ENCODE assay signal across 1 cellular context in the genomic region with DNA sequence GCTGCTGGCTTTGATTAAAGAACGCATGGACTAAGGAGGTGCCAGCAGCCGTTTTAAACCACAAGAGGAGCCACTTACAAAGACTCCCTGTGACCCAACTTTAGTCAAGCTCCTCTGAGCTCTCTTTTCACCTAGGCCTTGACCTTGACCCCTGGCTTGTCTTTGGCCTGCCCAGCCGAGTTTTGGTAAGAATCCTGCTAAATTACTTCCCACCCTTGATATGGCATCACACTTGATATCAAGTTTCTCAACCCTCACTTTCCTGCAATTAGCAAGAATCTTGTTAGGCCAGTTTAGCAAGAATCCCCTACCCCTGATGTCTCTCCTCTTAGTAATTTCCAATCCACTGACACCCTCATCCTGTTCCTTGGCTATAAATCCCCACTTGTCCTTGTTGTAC.
TF ChIP-seq lines count a peak whose summit lies in the region.

No MANE protein-coding gene starts in this region.

TF ChIP-seq in GM23338, 12 proteins besides CTCF, POLR2A, EP300 and RAD21 (continued from another document):
- TF ChIP-seq ETS1 (IDR thresholded peaks at IDR 0.05), result no peak
- TF ChIP-seq NANOG (IDR thresholded peaks at IDR 0.05; ENCODE audit: borderline replicate concordance), result no peak
- no peak for TF ChIP-seq ZNF114 (CRISPR knock-in tag; IDR thresholded peaks at IDR 0.05)
